In genomic region chr9:94875300-94876063, GRCh38 we compare ENCODE assay signal across 2 cellular contexts.
A peak's percentile ranks its signal among the peaks of the same experiment; 100 is the strongest.
TF ChIP-seq lines count a peak whose summit lies in the region.

No MANE protein-coding gene starts in this region.

TF ChIP-seq in liver, 16 proteins besides CTCF, POLR2A, EP300 and RAD21 (continued from another document):
- TF ChIP-seq, protein P1, sequence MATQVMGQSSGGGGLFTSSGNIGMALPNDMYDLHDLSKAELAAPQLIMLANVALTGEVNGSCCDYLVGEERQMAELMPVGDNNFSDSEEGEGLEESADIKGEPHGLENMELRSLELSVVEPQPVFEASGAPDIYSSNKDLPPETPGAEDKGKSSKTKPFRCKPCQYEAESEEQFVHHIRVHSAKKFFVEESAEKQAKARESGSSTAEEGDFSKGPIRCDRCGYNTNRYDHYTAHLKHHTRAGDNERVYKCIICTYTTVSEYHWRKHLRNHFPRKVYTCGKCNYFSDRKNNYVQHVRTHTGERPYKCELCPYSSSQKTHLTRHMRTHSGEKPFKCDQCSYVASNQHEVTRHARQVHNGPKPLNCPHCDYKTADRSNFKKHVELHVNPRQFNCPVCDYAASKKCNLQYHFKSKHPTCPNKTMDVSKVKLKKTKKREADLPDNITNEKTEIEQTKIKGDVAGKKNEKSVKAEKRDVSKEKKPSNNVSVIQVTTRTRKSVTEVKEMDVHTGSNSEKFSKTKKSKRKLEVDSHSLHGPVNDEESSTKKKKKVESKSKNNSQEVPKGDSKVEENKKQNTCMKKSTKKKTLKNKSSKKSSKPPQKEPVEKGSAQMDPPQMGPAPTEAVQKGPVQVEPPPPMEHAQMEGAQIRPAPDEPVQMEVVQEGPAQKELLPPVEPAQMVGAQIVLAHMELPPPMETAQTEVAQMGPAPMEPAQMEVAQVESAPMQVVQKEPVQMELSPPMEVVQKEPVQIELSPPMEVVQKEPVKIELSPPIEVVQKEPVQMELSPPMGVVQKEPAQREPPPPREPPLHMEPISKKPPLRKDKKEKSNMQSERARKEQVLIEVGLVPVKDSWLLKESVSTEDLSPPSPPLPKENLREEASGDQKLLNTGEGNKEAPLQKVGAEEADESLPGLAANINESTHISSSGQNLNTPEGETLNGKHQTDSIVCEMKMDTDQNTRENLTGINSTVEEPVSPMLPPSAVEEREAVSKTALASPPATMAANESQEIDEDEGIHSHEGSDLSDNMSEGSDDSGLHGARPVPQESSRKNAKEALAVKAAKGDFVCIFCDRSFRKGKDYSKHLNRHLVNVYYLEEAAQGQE (IDR thresholded peaks at IDR 0.05) = no peak
- TF ChIP-seq ZBTB33 (IDR thresholded peaks at IDR 0.05) = no peak
- TF ChIP-seq HNF4G (IDR thresholded peaks at IDR 0.05) = no peak
- TF ChIP-seq YY1 (IDR thresholded peaks at IDR 0.05) = peak; percentile 58
- TF ChIP-seq, protein P2, sequence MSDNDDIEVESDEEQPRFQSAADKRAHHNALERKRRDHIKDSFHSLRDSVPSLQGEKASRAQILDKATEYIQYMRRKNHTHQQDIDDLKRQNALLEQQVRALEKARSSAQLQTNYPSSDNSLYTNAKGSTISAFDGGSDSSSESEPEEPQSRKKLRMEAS (IDR thresholded peaks at IDR 0.05) = peak; percentile 33
- peak in 1 of 2 donors; percentile 24 for TF ChIP-seq RXRA (IDR thresholded peaks at IDR 0.05)
TF ChIP-seq in liver: peak in this region for 4.

TF ChIP-seq in HepG2, 621 proteins besides CTCF, POLR2A, EP300 and RAD21 (continued from another document):
- no peak for TF ChIP-seq ZXDC (CRISPR knock-in tag; IDR thresholded peaks at IDR 0.05)
- TF ChIP-seq AFF4 (CRISPR knock-in tag; IDR thresholded peaks at IDR 0.05) = no peak
- TF ChIP-seq ZNF503 (CRISPR knock-in tag; IDR thresholded peaks at IDR 0.05) = no peak
- TF ChIP-seq DRAP1 (CRISPR knock-in tag; IDR thresholded peaks at IDR 0.05) = no peak
- no peak for TF ChIP-seq PRDM10 (CRISPR knock-in tag; IDR thresholded peaks at IDR 0.05; ENCODE audit: low read depth)
- no peak for TF ChIP-seq RARG (CRISPR knock-in tag; IDR thresholded peaks at IDR 0.05; ENCODE audit: low read depth)
- TF ChIP-seq ZBTB42 (CRISPR knock-in tag; IDR thresholded peaks at IDR 0.05) = no peak
- TF ChIP-seq NFYC (CRISPR knock-in tag; IDR thresholded peaks at IDR 0.05) = no peak
- TF ChIP-seq SMC3 (IDR thresholded peaks at IDR 0.05; ENCODE audit: low read length) = no peak
- no peak for TF ChIP-seq YY1 (IDR thresholded peaks at IDR 0.05; ENCODE audit: insufficient read depth, insufficient replicate concordance, low read depth, low read length)
- no peak for TF ChIP-seq ZNF703 (CRISPR knock-in tag; IDR thresholded peaks at IDR 0.05; ENCODE audit: borderline replicate concordance)
- no peak for TF ChIP-seq NR2F6 (IDR thresholded peaks at IDR 0.05)
- no peak for TF ChIP-seq NR2F6 (CRISPR knock-in tag; IDR thresholded peaks at IDR 0.05)
- TF ChIP-seq FOSL2 (CRISPR knock-in tag; IDR thresholded peaks at IDR 0.05) = no peak
- no peak for TF ChIP-seq POLR2AphosphoS2 (IDR thresholded peaks at IDR 0.05; ENCODE audit: low read depth, low read length)
- no peak for TF ChIP-seq ATRX (CRISPR knock-in tag; IDR thresholded peaks at IDR 0.05; ENCODE audit: borderline replicate concordance)
- TF ChIP-seq, protein P3, sequence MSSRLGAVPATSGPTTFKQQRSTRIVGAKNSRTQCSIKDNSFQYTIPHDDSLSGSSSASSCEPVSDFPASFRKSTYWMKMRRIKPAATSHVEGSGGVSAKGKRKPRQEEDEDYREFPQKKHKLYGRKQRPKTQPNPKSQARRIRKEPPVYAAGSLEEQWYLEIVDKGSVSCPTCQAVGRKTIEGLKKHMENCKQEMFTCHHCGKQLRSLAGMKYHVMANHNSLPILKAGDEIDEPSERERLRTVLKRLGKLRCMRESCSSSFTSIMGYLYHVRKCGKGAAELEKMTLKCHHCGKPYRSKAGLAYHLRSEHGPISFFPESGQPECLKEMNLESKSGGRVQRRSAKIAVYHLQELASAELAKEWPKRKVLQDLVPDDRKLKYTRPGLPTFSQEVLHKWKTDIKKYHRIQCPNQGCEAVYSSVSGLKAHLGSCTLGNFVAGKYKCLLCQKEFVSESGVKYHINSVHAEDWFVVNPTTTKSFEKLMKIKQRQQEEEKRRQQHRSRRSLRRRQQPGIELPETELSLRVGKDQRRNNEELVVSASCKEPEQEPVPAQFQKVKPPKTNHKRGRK (CRISPR knock-in tag; IDR thresholded peaks at IDR 0.05) = no peak
- no peak for TF ChIP-seq ZNF83 (CRISPR knock-in tag; IDR thresholded peaks at IDR 0.05; ENCODE audit: borderline replicate concordance)
